12 cellular contexts compared by ENCODE assay signal in genomic region chr16:8549843-8550412, GRCh38. TPM values are rescaled to one million over a fixed set of nuclear protein-coding genes. Genes with fewer than 3 reads are reported as not detected.
"Had no signal": no experiment of that assay in that cellular context is flagged by ENCODE, and none has a peak within 500 bp of the region (broad histone marks: within the 10 kb centered on the region; RNA-seq: fewer than 3 reads in every experiment).

No MANE protein-coding gene starts in this region.

- H3K4me1 ChIP-seq: HAP-1 had no signal

- H3K4me3 ChIP-seq: GM23248, GM23338, HAP-1 had no signal

- FAIRE-seq: H1, H54 had no signal

- H3K9me3 ChIP-seq: HAP-1 had no signal

- H3K36me3 ChIP-seq: HAP-1 had no signal

- ATAC-seq: GM23338, HCT116 had no signal

- H3K4me3 Mint-ChIP-seq: GM23338, H9, HFFc6 had no signal

- H3K27ac ChIP-seq: GM23248 had no signal

- H3K4me2 ChIP-seq: GM23338 had no signal

- H3K27ac Mint-ChIP-seq: GM23338, HFFc6 had no signal

- DNase-seq: GM23248, GOT3, H7, H9, HCEC 1CT, HFFc6 had no signal

- H2AFZ ChIP-seq: GM23248, GM23338 had no signal

- H3K9me3 Mint-ChIP-seq: GM23338, HFFc6 had no signal

- H3K9ac ChIP-seq: GM23248 had no signal

RNA-seq across cellular contexts. Expression of gene TMEM114, which starts 40.4 kb away (rescaled TPM):
- total RNA-seq: GM23248, H4, H7, HFFc6 had no signal
- polyA plus RNA-seq: GM23248 had no signal
